ENCODE assay signal across 21 cellular contexts in genomic region chr7:157553256-157553655, GRCh38.
"Had no signal": no experiment of that assay in that cellular context is flagged by ENCODE, and none has a peak within 500 bp of the region (broad histone marks: within the 10 kb centered on the region; RNA-seq: fewer than 3 reads in every experiment).

No MANE protein-coding gene starts in this region.

- H3K27me3 ChIP-seq: ascending aorta, esophagus muscularis mucosa, neutrophil, SJSA1, tibial nerve, uterus had no signal

- H3K36me3 ChIP-seq: ascending aorta, SJSA1, uterus had no signal

- H3K9me3 Mint-ChIP-seq: activated CD4-positive, alpha-beta memory T cell treated with anti-CD3 and anti-CD28 coated beads for 36 hours; activated T-helper 2 cell treated with anti-CD3 and anti-CD28 coated beads, Interferon-gamma antibody, Interleukin-2, Interleukin-4, amounts not matched to agents 10 μg/mL and 5 μg/mL and 100 μg/mL, durations not matched to agents 14 hours and 24 hours and 36 hours; T-helper 1 cell treated with Interleukin-12 subunit alpha and Interleukin-12 subunit beta and Interleukin-4 antibody, amounts not matched to agents 30 μg/mL and 1 μg/mL, for 36 hours had no signal

- H3K4me1 Mint-ChIP-seq: activated naive CD4-positive, alpha-beta T cell treated with anti-CD3 and anti-CD28 coated beads, Interleukin-2, amount 10 ng/mL, durations not matched to agents 7 days and 5 days had no signal

- H3K4me3 Mint-ChIP-seq: activated CD4-positive, alpha-beta memory T cell treated with anti-CD3 and anti-CD28 coated beads for 36 hours; activated naive CD4-positive, alpha-beta T cell treated with anti-CD3 and anti-CD28 coated beads, Interleukin-2, amount 10 ng/mL, durations not matched to agents 7 days and 5 days; T-helper 1 cell treated with Interleukin-12 subunit alpha and Interleukin-12 subunit beta and Interleukin-4 antibody, amounts not matched to agents 30 μg/mL and 1 μg/mL, for 36 hours had no signal

- DNase-seq: activated CD4-positive, alpha-beta memory T cell treated with anti-CD3 and anti-CD28 coated beads for 36 hours; activated CD4-positive, alpha-beta T cell treated with anti-CD3 and anti-CD28 coated beads for 4 hours; activated T-cell treated with anti-CD3 and anti-CD28 coated beads, Interleukin-2, amount 50 U/mL, for 1 hour; cortex of kidney; stimulated activated CD4-positive, alpha-beta T cell treated with anti-CD3 and anti-CD28 coated beads, Interleukin-12 subunit alpha, Interleukin-12 subunit beta, amount 100 ng/mL, for 4 hours; stimulated activated CD4-positive, alpha-beta T cell treated with anti-CD3 and anti-CD28 coated beads, Interleukin-1b, Interleukin-23, amount 100 ng/mL, for 48 hours; stimulated activated CD8-positive, alpha-beta memory T cell treated with anti-CD3 and anti-CD28 coated beads, Interleukin-4, amount 100 ng/mL, for 48 hours; stimulated activated naive CD4-positive, alpha-beta T cell; uterus had no signal

- H3K36me3 Mint-ChIP-seq: activated CD4-positive, alpha-beta memory T cell treated with anti-CD3 and anti-CD28 coated beads for 36 hours; activated naive CD4-positive, alpha-beta T cell treated with anti-CD3 and anti-CD28 coated beads, Interleukin-2, amount 10 ng/mL, durations not matched to agents 7 days and 5 days had no signal

- H3K27ac Mint-ChIP-seq: activated CD4-positive, alpha-beta memory T cell treated with anti-CD3 and anti-CD28 coated beads for 36 hours; activated naive CD4-positive, alpha-beta T cell treated with anti-CD3 and anti-CD28 coated beads, Interleukin-2, amount 10 ng/mL, durations not matched to agents 7 days and 5 days; activated T-helper 2 cell treated with anti-CD3 and anti-CD28 coated beads, Interferon-gamma antibody, Interleukin-2, Interleukin-4, amounts not matched to agents 10 μg/mL and 5 μg/mL and 100 μg/mL, durations not matched to agents 14 hours and 24 hours and 36 hours; T-helper 1 cell treated with Interleukin-12 subunit alpha and Interleukin-12 subunit beta and Interleukin-4 antibody, amounts not matched to agents 30 μg/mL and 1 μg/mL, for 36 hours had no signal

- H3K4me1 ChIP-seq: ascending aorta, esophagus muscularis mucosa, gastroesophageal sphincter, parathyroid adenoma, tibial nerve, uterus had no signal

- H3K27ac ChIP-seq: ascending aorta, esophagus muscularis mucosa, gastroesophageal sphincter, neutrophil, parathyroid adenoma, SJSA1, tibial nerve, uterus, VCaP had no signal

- ATAC-seq: gastroesophageal sphincter had no signal

- H3K4me3 ChIP-seq: ascending aorta, esophagus muscularis mucosa, gastroesophageal sphincter, lung, SJSA1, tibial nerve, uterus had no signal

- H3K27me3 Mint-ChIP-seq: activated CD4-positive, alpha-beta memory T cell treated with anti-CD3 and anti-CD28 coated beads for 36 hours had no signal

- H3K9me3 ChIP-seq: ascending aorta, esophagus muscularis mucosa, gastroesophageal sphincter, neutrophil, SJSA1, tibial nerve, uterus had no signal
